Comparison of ENCODE assay signal across 23 cellular contexts in genomic region chr4:18931643-18932373, GRCh38.
"Had no signal": no experiment of that assay in that cellular context is flagged by ENCODE, and none has a peak within 500 bp of the region (broad histone marks: within the 10 kb centered on the region; RNA-seq: fewer than 3 reads in every experiment).

No MANE protein-coding gene starts in this region.

- FAIRE-seq: astrocyte had no signal

- H3K36me3 ChIP-seq: brain microvascular endothelial cell, cardiac muscle cell, Peyer's patch had no signal

- H3K9me3 ChIP-seq: Peyer's patch had no signal

- H3K4me1 ChIP-seq: Peyer's patch had no signal

- DNase-seq: activated CD4-positive, alpha-beta T cell treated with anti-CD3 and anti-CD28 coated beads for 48 hours; activated CD4-positive, alpha-beta T cell treated with anti-CD3 and anti-CD28 coated beads, Interleukin-2, amount 50 U/mL, for 4 hours; activated CD4-positive, CD25-positive, alpha-beta regulatory T cell treated with anti-CD3 and anti-CD28 coated beads, Interleukin-2, amount 50 U/mL, for 72 hours; activated CD8-positive, alpha-beta memory T cell treated with anti-CD3 and anti-CD28 coated beads, Interleukin-2, amount 50 U/mL, for 48 hours; activated CD8-positive, alpha-beta T cell treated with anti-CD3 and anti-CD28 coated beads, Interleukin-2, amount 10 ng/mL, durations not matched to agents 7 days and 5 days; activated T-cell treated with anti-CD3 and anti-CD28 coated beads, Interleukin-2, amount 50 U/mL, for 1 hour; brain microvascular endothelial cell; MM.1S; NCI-H1105 treated with DMSO at 0.1 percent for 48 hours; NCI-H1694; NCI-H2029; NCI-H2107; NCI-H510A treated with DMSO at 0.1 percent for 48 hours; NCI-H69; NK-92 treated with Interleukin-12 subunit alpha and Interleukin-12 subunit beta, amount 100 ng/mL, for 24 hours; Peyer's patch; SHP77 treated with DMSO at 0.1 percent for 48 hours; T-helper 17 cell; T-helper 9 cell had no signal

- H3K27me3 ChIP-seq: brain microvascular endothelial cell, cardiac muscle cell, Peyer's patch had no signal

- H3K4me3 ChIP-seq: cardiac muscle cell, Peyer's patch had no signal

- H3K27ac ChIP-seq: brain microvascular endothelial cell, cardiac muscle cell, Peyer's patch, RWPE1 had no signal

- ATAC-seq: activated CD8-positive, alpha-beta T cell treated with anti-CD3 and anti-CD28 coated beads, Interleukin-2, amount 10 ng/mL, durations not matched to agents 7 days and 5 days; T-helper 17 cell; WTC11 had no signal
